In genomic region chr1:53196485-53197271, GRCh38 we compare ENCODE assay signal across 8 cellular contexts.
DNase-seq lines count a peak whose midpoint lies in the region; ATAC-seq lines count a peak whose summit lies in the region.

Gene CPT2, plus strand, starts transcription at chr1:53196824. Its CDS starts 120 bp downstream, at chr1:53196944.

- H3K9me3 Mint-ChIP-seq in effector memory CD8-positive, alpha-beta T cell, result no peaks in the 10 kb centered on the region

- H3K27me3 Mint-ChIP-seq in effector memory CD8-positive, alpha-beta T cell, result no peaks in the 10 kb centered on the region

- peak within 1 kb of the TSS; percentile 81 to 82 for H3K4me3 Mint-ChIP-seq in effector memory CD8-positive, alpha-beta T cell

- H3K4me1 Mint-ChIP-seq in effector memory CD8-positive, alpha-beta T cell (ENCODE audit: low read depth in 2 of 2), result peaks cover 18 to 19% of the 10 kb centered on the region in 2 donors

- H3K27ac Mint-ChIP-seq in effector memory CD8-positive, alpha-beta T cell, result peak within 1 kb of the TSS; percentile 96 to 99

- ATAC-seq in GM21367 (IDR thresholded peaks at IDR 0.05; ENCODE audit: unreplicated experiment), result peak; percentile 96
- ATAC-seq in effector memory CD8-positive, alpha-beta T cell (replicated peaks), result peak; percentile 98

- H3K36me3 Mint-ChIP-seq in effector memory CD8-positive, alpha-beta T cell (ENCODE audit: insufficient read depth), result peaks cover 16% of the 10 kb centered on the region

- DNase-seq in COLO829 (ENCODE audit: low spot score), result peak; percentile 93
- peak in 74 of 76 experiments; percentile 28 to 92 (median 83) for DNase-seq in HUDEP-2 (lab: John Stamatoyannopoulos, UW; ENCODE audit: unreplicated experiment in 76 of 76)
- DNase-seq in NOMO-1 treated with dmso at 0.1 percent for 144 hours (lab: John Stamatoyannopoulos, UW; ENCODE audit: unreplicated experiment), result peak; percentile 96
- DNase-seq in activated CD8-positive, alpha-beta memory T cell treated with anti-CD3 and anti-CD28 coated beads for 4 hours (ENCODE audit: low read depth in 2 of 2), result peak; percentile 78 to 80
- DNase-seq in effector memory CD8-positive, alpha-beta T cell, result peak; percentile 87 to 90 (median 88)
- DNase-seq in medulla oblongata (ENCODE audit: extremely low spot score), result peak; percentile 97
- DNase-seq in stimulated activated CD4-positive, alpha-beta T cell treated with anti-CD3 and anti-CD28 coated beads, TNF-alpha, amount 100 ng/mL, for 48 hours (ENCODE audit: low read depth in 3 of 3), result peak; percentile 78 to 93 (median 87)

Comparison
In these comparisons a context has a peak if more than half of its experiments do, and no peak if none do; other contexts are left out.
1. Peak in every context shown above with its lines: DNase-seq and ATAC-seq.